34 cellular contexts compared by ENCODE assay signal in genomic region chr15:68555348-68556037, GRCh38.
"Had no signal": no experiment of that assay in that cellular context is flagged by ENCODE, and none has a peak within 500 bp of the region (broad histone marks: within the 10 kb centered on the region; RNA-seq: fewer than 3 reads in every experiment).

No MANE protein-coding gene starts in this region.

- DNase-seq: activated CD4-positive, alpha-beta T cell treated with anti-CD3 and anti-CD28 coated beads for 4 hours; activated CD4-positive, alpha-beta T cell treated with anti-CD3 and anti-CD28 coated beads, Interleukin-2, amount 50 U/mL, for 4 hours; activated CD8-positive, alpha-beta memory T cell treated with anti-CD3 and anti-CD28 coated beads, Interleukin-2, amount 50 U/mL, for 48 hours; activated T-cell treated with anti-CD3 and anti-CD28 coated beads, Interleukin-2, amount 50 U/mL, for 4 hours; dermis blood vessel endothelial cell; effector CD4-positive, alpha-beta T cell; esophagus squamous epithelium; foreskin melanocyte; islet precursor cell; left ventricle myocardium inferior; midbrain; naive thymus-derived CD4-positive, alpha-beta T cell; ovary; retina; sigmoid colon; small intestine; stimulated activated CD4-positive, alpha-beta T cell treated with anti-CD3 and anti-CD28 coated beads, Interleukin-1b, Interleukin-23, amount 100 ng/mL, for 48 hours; stimulated activated CD4-positive, alpha-beta T cell treated with anti-CD3 and anti-CD28 coated beads, Interleukin-4, amount 100 ng/mL, for 4 hours; stimulated activated CD8-positive, alpha-beta memory T cell treated with anti-CD3 and anti-CD28 coated beads, Interleukin-4, amount 100 ng/mL, for 48 hours; stimulated activated naive CD8-positive, alpha-beta T cell treated with anti-CD3 and anti-CD28 coated beads, Interleukin-15, amount 100 ng/mL, for 72 hours; substantia nigra; SW 1271; T-helper 9 cell; upper lobe of right lung had no signal

- H3K27ac Mint-ChIP-seq: activated naive CD4-positive, alpha-beta T cell treated with anti-CD3 and anti-CD28 coated beads, Interleukin-2, amount 50 U/mL, for 72 hours; activated T-helper 2 cell treated with anti-CD3 and anti-CD28 coated beads, Interferon-gamma antibody, Interleukin-2, Interleukin-4, amounts not matched to agents 10 μg/mL and 5 μg/mL and 100 μg/mL, durations not matched to agents 14 hours and 24 hours and 36 hours; naive thymus-derived CD4-positive, alpha-beta T cell; stimulated activated memory B cell treated with anti-CD40 and anti-IgM and Interleukin-4, amounts not matched to agents 10 μg/mL and 1 μg/mL and 100 μg/mL, for 72 hours; stimulated activated naive CD8-positive, alpha-beta T cell treated with anti-CD3 and anti-CD28 coated beads, Interleukin-15, amount 100 ng/mL, for 72 hours; T-helper 1 cell treated with Interleukin-12 subunit alpha and Interleukin-12 subunit beta and Interleukin-4 antibody, amounts not matched to agents 30 μg/mL and 1 μg/mL, for 36 hours had no signal

- H3K4me3 ChIP-seq: breast epithelium, esophagus squamous epithelium, hepatocyte, left ventricle myocardium inferior, ovary, prostate gland, sigmoid colon, upper lobe of right lung had no signal

- H3K79me2 ChIP-seq: hepatocyte had no signal

- H3K27me3 ChIP-seq: hepatocyte, ovary had no signal

- H2AFZ ChIP-seq: hepatocyte had no signal

- ATAC-seq: activated naive CD4-positive, alpha-beta T cell treated with anti-CD3 and anti-CD28 coated beads, Interleukin-2, amount 50 U/mL, for 72 hours; activated T-cell treated with anti-CD3 and anti-CD28 coated beads, Interleukin-2, amount 50 U/mL, for 4 hours; naive thymus-derived CD4-positive, alpha-beta T cell; stimulated activated memory B cell treated with anti-CD40 and anti-IgM and Interleukin-4, amounts not matched to agents 10 μg/mL and 1 μg/mL and 100 μg/mL, for 72 hours; stimulated activated naive CD8-positive, alpha-beta T cell treated with anti-CD3 and anti-CD28 coated beads, Interleukin-15, amount 100 ng/mL, for 72 hours; upper lobe of right lung had no signal

- H3K36me3 Mint-ChIP-seq: activated naive CD4-positive, alpha-beta T cell treated with anti-CD3 and anti-CD28 coated beads, Interleukin-2, amount 50 U/mL, for 72 hours; naive thymus-derived CD4-positive, alpha-beta T cell; stimulated activated memory B cell treated with anti-CD40 and anti-IgM and Interleukin-4, amounts not matched to agents 10 μg/mL and 1 μg/mL and 100 μg/mL, for 72 hours had no signal

- H3K9me3 Mint-ChIP-seq: activated naive CD4-positive, alpha-beta T cell treated with anti-CD3 and anti-CD28 coated beads, Interleukin-2, amount 50 U/mL, for 72 hours; activated T-cell treated with anti-CD3 and anti-CD28 coated beads, Interleukin-2, amount 50 U/mL, for 4 hours; activated T-helper 2 cell treated with anti-CD3 and anti-CD28 coated beads, Interferon-gamma antibody, Interleukin-2, Interleukin-4, amounts not matched to agents 10 μg/mL and 5 μg/mL and 100 μg/mL, durations not matched to agents 14 hours and 24 hours and 36 hours; central memory CD8-positive, alpha-beta T cell; stimulated activated memory B cell treated with anti-CD40 and anti-IgM and Interleukin-4, amounts not matched to agents 10 μg/mL and 1 μg/mL and 100 μg/mL, for 72 hours; stimulated activated naive CD8-positive, alpha-beta T cell treated with anti-CD3 and anti-CD28 coated beads, Interleukin-15, amount 100 ng/mL, for 72 hours; T-helper 1 cell treated with Interleukin-12 subunit alpha and Interleukin-12 subunit beta and Interleukin-4 antibody, amounts not matched to agents 30 μg/mL and 1 μg/mL, for 36 hours had no signal

- H3K27ac ChIP-seq: breast epithelium, epithelial cell of prostate, esophagus squamous epithelium, hepatocyte, left ventricle myocardium inferior, ovary, prostate gland, sigmoid colon, upper lobe of right lung, VCaP had no signal

- H3K9me3 ChIP-seq: breast epithelium, esophagus squamous epithelium, left ventricle myocardium inferior, ovary, prostate gland, sigmoid colon, upper lobe of right lung had no signal

- H3K4me3 Mint-ChIP-seq: activated T-cell treated with anti-CD3 and anti-CD28 coated beads, Interleukin-2, amount 50 U/mL, for 4 hours; central memory CD8-positive, alpha-beta T cell; stimulated activated memory B cell treated with anti-CD40 and anti-IgM and Interleukin-4, amounts not matched to agents 10 μg/mL and 1 μg/mL and 100 μg/mL, for 72 hours; stimulated activated naive CD8-positive, alpha-beta T cell treated with anti-CD3 and anti-CD28 coated beads, Interleukin-15, amount 100 ng/mL, for 72 hours; T-helper 1 cell treated with Interleukin-12 subunit alpha and Interleukin-12 subunit beta and Interleukin-4 antibody, amounts not matched to agents 30 μg/mL and 1 μg/mL, for 36 hours had no signal

- H3K36me3 ChIP-seq: breast epithelium, esophagus squamous epithelium, left ventricle myocardium inferior, ovary, prostate gland, sigmoid colon, upper lobe of right lung had no signal

- H3K4me2 ChIP-seq: hepatocyte had no signal

- H3K4me1 ChIP-seq: breast epithelium, prostate gland had no signal
